8 cellular contexts compared by ENCODE assay signal in genomic region chr10:124647421-124648130, GRCh38.
DNase-seq lines count a peak whose midpoint lies in the region; ATAC-seq and TF ChIP-seq lines count a peak whose summit lies in the region.

No MANE protein-coding gene starts in this region.

- H3K36me3 ChIP-seq in BE2C: no peaks in the 10 kb centered on the region

- H3K27ac ChIP-seq in coronary artery (peak overlapping the region; percentile 8 to 74), substantia nigra (ENCODE audit: low read depth, low read length, poor library complexity, severe bottlenecking) (peak overlapping the region; percentile 98)

- no peak overlapping the region for H3K4me3 ChIP-seq in BE2C (ENCODE audit: low read depth, low read length)
- H3K4me3 ChIP-seq in WI38 (ENCODE audit: low read depth, low read length): no peak overlapping the region
- H3K4me3 ChIP-seq in coronary artery: no peak overlapping the region

- H3K4me1 ChIP-seq in BE2C: peaks cover 46% of the 10 kb centered on the region

- H3K27me3 ChIP-seq in BE2C: no peaks in the 10 kb centered on the region

- H3K9me3 ChIP-seq in BE2C: no peaks in the 10 kb centered on the region

- peak; percentile 74 for ATAC-seq in GM19324 (IDR thresholded peaks at IDR 0.05; ENCODE audit: low FRiP score, unreplicated experiment)
- ATAC-seq in GM21526 (IDR thresholded peaks at IDR 0.05; ENCODE audit: low FRiP score, unreplicated experiment): no peak

- DNase-seq in BE2C: peak; percentile 41
- DNase-seq in HuH-7 (ENCODE audit: low spot score): peak; percentile 59
- no peak for DNase-seq in coronary artery (ENCODE audit: low spot score)
- DNase-seq in mucosa of gallbladder (ENCODE audit: low spot score): peak; percentile 66
- peak in 18 of 49 donors; percentile 22 to 70 (median 49) for DNase-seq in substantia nigra (lab: John Stamatoyannopoulos, UW)

- TF ChIP-seq CTCF in BE2C (IDR thresholded peaks at IDR 0.05; ENCODE audit: low read depth, low read length) (peak; percentile 27), WI38 (IDR thresholded peaks at IDR 0.05; ENCODE audit: low read depth, low read length) (0 out of 2 replicates have a peak, but pooled peaks have one; percentile 21), coronary artery (IDR thresholded peaks at IDR 0.05) (no peak)
